In the genomic region with DNA sequence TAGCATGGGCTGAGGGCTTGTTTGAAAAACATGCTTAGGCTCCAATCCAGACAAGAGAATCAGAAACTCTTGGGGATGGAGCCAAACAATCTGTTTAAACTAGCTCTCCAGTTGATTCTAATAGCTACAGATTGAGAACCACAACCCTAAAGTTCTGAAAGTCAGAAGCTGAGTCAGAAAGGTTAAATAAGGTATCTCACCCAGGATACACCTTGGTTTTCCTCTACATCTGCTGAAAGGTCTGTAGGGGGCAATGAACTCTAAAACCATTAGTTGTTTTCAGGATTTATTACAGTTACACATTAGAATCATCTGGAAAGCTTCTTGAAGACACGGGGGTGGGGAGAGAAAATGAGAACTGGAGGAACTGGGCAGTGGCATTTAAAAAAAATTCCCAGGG, we compare ENCODE assay signal across 31 cellular contexts. TPM values are rescaled to one million over a fixed set of nuclear protein-coding genes. Genes with fewer than 3 reads are reported as not detected.
DNase-seq lines count a peak whose midpoint lies in the region; ATAC-seq, FAIRE-seq and TF ChIP-seq lines count a peak whose summit lies in the region.
"Had no signal": no experiment of that assay in that cellular context is flagged by ENCODE, and none has a peak within 500 bp of the region (broad histone marks: within the 10 kb centered on the region; RNA-seq: fewer than 3 reads in every experiment).

No MANE protein-coding gene starts in this region.

- dilution Hi-C loops in mammary epithelial cell (cut with HindIII; ENCODE audit: low sequenced_read_pairs) = loop anchor here (10.0 kb wide), 1 partner anchor 114 kb away; no protein-coding TSS in a partner anchor

- H3K9ac ChIP-seq in mammary epithelial cell (ENCODE audit: insufficient read depth, low read length) = no peak overlapping the region
- H3K9ac ChIP-seq: BLaER1 had no signal

- H3K9me3 ChIP-seq in mammary epithelial cell (replicated peaks; ENCODE audit: insufficient read depth, low read length) = peaks cover 3% of the 10 kb centered on the region
- H3K9me3 ChIP-seq in CD4-positive, alpha-beta T cell (ENCODE audit: control insufficient read depth, low read length) = no peaks in the 10 kb centered on the region
- H3K9me3 ChIP-seq in testis = no peaks in the 10 kb centered on the region
- H3K9me3 ChIP-seq: neutrophil had no signal

- H3K4me3 Mint-ChIP-seq in MCF 10A (ENCODE audit: unreplicated experiment) = no peak overlapping the region
- H3K4me3 Mint-ChIP-seq in CD4-positive, alpha-beta T cell = no peak overlapping the region
- H3K4me3 Mint-ChIP-seq: activated naive CD8-positive, alpha-beta T cell; H9; memory B cell; T-helper 2 cell treated with Interferon-gamma antibody and Interleukin-4, amounts not matched to agents 5 μg/mL and 100 μg/mL, for 36 hours; type B pancreatic cell had no signal

- H2AFZ ChIP-seq in mammary epithelial cell (ENCODE audit: low read depth, low read length) = no peak overlapping the region

- peaks cover 24% of the 10 kb centered on the region for H3K4me1 Mint-ChIP-seq in MCF 10A (ENCODE audit: insufficient read depth, unreplicated experiment)
- peaks cover 33% of the 10 kb centered on the region for H3K4me1 Mint-ChIP-seq in CD4-positive, alpha-beta T cell (ENCODE audit: low read depth)

- peaks cover 22% of the 10 kb centered on the region for H3K36me3 ChIP-seq in mammary epithelial cell (ENCODE audit: insufficient read depth, low read length)
- no peaks in the 10 kb centered on the region for H3K36me3 ChIP-seq in testis (ENCODE audit: low read depth, missing control alignments)

- H3K27ac Mint-ChIP-seq in MCF 10A (ENCODE audit: low read depth, unreplicated experiment) = no peak overlapping the region
- H3K27ac Mint-ChIP-seq in CD4-positive, alpha-beta T cell = no peak overlapping the region
- H3K27ac Mint-ChIP-seq: activated naive CD8-positive, alpha-beta T cell; activated T-helper 2 cell treated with anti-CD3 and anti-CD28 coated beads, Interferon-gamma antibody, Interleukin-2, Interleukin-4, amounts not matched to agents 10 μg/mL and 5 μg/mL and 100 μg/mL, durations not matched to agents 14 hours and 24 hours and 36 hours; H9; memory B cell; progenitor cell of endocrine pancreas; T-helper 2 cell treated with Interferon-gamma antibody and Interleukin-4, amounts not matched to agents 5 μg/mL and 100 μg/mL, for 36 hours; type B pancreatic cell had no signal

- ATAC-seq in foreskin keratinocyte (peak; percentile 51), GM21717 (IDR thresholded peaks at IDR 0.05; ENCODE audit: unreplicated experiment) (no peak), GM19328 (IDR thresholded peaks at IDR 0.05; ENCODE audit: unreplicated experiment) (no peak)
- ATAC-seq in CD4-positive, alpha-beta T cell (ENCODE audit: poor library complexity) = no peak
- ATAC-seq: heart left ventricle had no signal

- H3K4me2 ChIP-seq in mammary epithelial cell (ENCODE audit: insufficient read depth, low read depth, low read length) = no peak overlapping the region
- H3K4me2 ChIP-seq: BLaER1 had no signal

- H3K9me3 Mint-ChIP-seq in MCF 10A (ENCODE audit: unreplicated experiment) = no peaks in the 10 kb centered on the region
- H3K9me3 Mint-ChIP-seq in CD4-positive, alpha-beta T cell = no peaks in the 10 kb centered on the region
- H3K9me3 Mint-ChIP-seq: H9, type B pancreatic cell had no signal

- POLR2A ChIA-PET in MCF 10A (lab: Yijun Ruan, JAX) = interaction anchor here (0.6 to 1.5 kb wide), 6 partner anchors 13 to 1263 kb away, joined by 3 to 6 read pairs (median 3); a partner anchor contains a TSS
- POLR2A ChIA-PET in CD4-positive, alpha-beta T cell (lab: Charles Lee) = no interaction called here

- no peaks in the 10 kb centered on the region for H4K20me1 ChIP-seq in mammary epithelial cell (ENCODE audit: insufficient read depth, low read length)

- DNase-seq in mammary epithelial cell = peak; percentile 66
- no peak for DNase-seq in MCF 10A (ENCODE audit: unreplicated experiment)
- DNase-seq in RCC 7860 (ENCODE audit: low spot score) = peak; percentile 29
- DNase-seq in foreskin keratinocyte = peak; percentile 42 to 56
- DNase-seq in CD4-positive, alpha-beta T cell = no peak
- DNase-seq in testis = no peak
- DNase-seq: ACHN; activated CD4-positive, alpha-beta T cell treated with anti-CD3 and anti-CD28 coated beads, Interleukin-2, amount 50 U/mL, for 1 hour; activated CD8-positive, alpha-beta memory T cell treated with anti-CD3 and anti-CD28 coated beads, Interleukin-2, amount 50 U/mL, for 48 hours; COR-L47; DND-41; dorsolateral prefrontal cortex; H9; heart left ventricle; MG63; NCI-H1436 treated with DMSO at 0.1 percent for 48 hours; NCI-H526; stimulated activated CD8-positive, alpha-beta memory T cell treated with anti-CD3 and anti-CD28 coated beads, Interleukin-4, amount 100 ng/mL, for 48 hours; WERI-Rb-1 had no signal

- BruUV-seq in mammary epithelial cell (replicated peaks; lab: Mats Ljungman, UMichigan) = no TSS peak
- no TSS peak for BruUV-seq in MCF 10A (replicated peaks; lab: Mats Ljungman, UMichigan)

- peak; percentile 77 for FAIRE-seq in RCC 7860 (lab: Jason Lieb, UNC)
- FAIRE-seq: endothelial cell of umbilical vein had no signal

- H3K36me3 Mint-ChIP-seq in MCF 10A (ENCODE audit: insufficient read depth, unreplicated experiment) = peaks cover 52% of the 10 kb centered on the region
- H3K36me3 Mint-ChIP-seq in CD4-positive, alpha-beta T cell (ENCODE audit: low read depth) = peaks cover 63% of the 10 kb centered on the region

- CTCF ChIA-PET in mammary epithelial cell (lab: Charles Lee; ENCODE audit: low non-redundant PET) = no interaction called here
- CTCF ChIA-PET in MCF 10A (lab: Yijun Ruan, JAX) = interaction anchor here (0.5 to 1.1 kb wide), 5 partner anchors 135 to 162 kb away, joined by 3 to 7 read pairs (median 4); no protein-coding TSS in a partner anchor
- CTCF ChIA-PET in CD4-positive, alpha-beta T cell (lab: Charles Lee) = interaction anchor here (1.2 to 1.4 kb wide), 3 partner anchors 11 to 158 kb away, joined by 3 to 5 read pairs (median 3); no protein-coding TSS in a partner anchor

- H3K4me1 ChIP-seq in mammary epithelial cell (ENCODE audit: insufficient read depth, low read length) = peaks cover 51% of the 10 kb centered on the region
- H3K4me1 ChIP-seq in foreskin keratinocyte = peaks cover 33% of the 10 kb centered on the region
- peaks cover 16% of the 10 kb centered on the region for H3K4me1 ChIP-seq in testis

- WGBS in mammary epithelial cell (ENCODE audit: low coverage, missing lambda C conversion rate) = 31% methylated on average over 1 of the region's 1 CpG
- WGBS in testis, 2 donors = 81 to 92% methylated on average over 1 of the region's 1 CpG

- H3K79me2 ChIP-seq in mammary epithelial cell (ENCODE audit: insufficient read depth, low read length) = peaks cover 54% of the 10 kb centered on the region

- no peaks in the 10 kb centered on the region for H3K27me3 Mint-ChIP-seq in MCF 10A (ENCODE audit: insufficient read depth, unreplicated experiment)
- H3K27me3 Mint-ChIP-seq in CD4-positive, alpha-beta T cell = no peaks in the 10 kb centered on the region
- H3K27me3 Mint-ChIP-seq: activated naive CD8-positive, alpha-beta T cell; memory B cell; progenitor cell of endocrine pancreas; type B pancreatic cell had no signal

- H3K4me3 ChIP-seq in mammary epithelial cell (replicated peaks in 1 of 3; ENCODE audit: insufficient read depth in 1 of 3, low read depth in 2 of 3, low read length in 3 of 3) (no peak overlapping the region), testis (no peak overlapping the region)
- H3K4me3 ChIP-seq: BLaER1, dorsolateral prefrontal cortex, heart left ventricle, MG63 had no signal

- in situ Hi-C loops in mammary epithelial cell (cut with MboI; ENCODE audit: low sequenced_read_pairs in 2 of 2) = no loop called here

- H3K27ac ChIP-seq in mammary epithelial cell (ENCODE audit: insufficient read depth, low read depth, low read length) = peak overlapping the region; percentile 91
- peak overlapping the region; percentile 76 for H3K27ac ChIP-seq in foreskin keratinocyte
- H3K27ac ChIP-seq in CD4-positive, alpha-beta T cell (ENCODE audit: low read depth, low read length) = no peak overlapping the region
- H3K27ac ChIP-seq in testis = no peak overlapping the region
- H3K27ac ChIP-seq: BLaER1, heart left ventricle, HL-60, neutrophil, WERI-Rb-1 had no signal

- no peak for TF ChIP-seq CTCF in mammary epithelial cell (conservative IDR thresholded peaks at IDR 0.05 in 1 of 2, IDR thresholded peaks at IDR 0.05 in 1 of 2; ENCODE audit: extremely low read depth in 1 of 2, insufficient read depth in 1 of 2, low read depth in 1 of 2, low read length in 2 of 2)
- TF ChIP-seq CTCF in MCF 10A (IDR thresholded peaks at IDR 0.05; ENCODE audit: unreplicated experiment) = no peak
- peak; percentile 39 for TF ChIP-seq CTCF in foreskin keratinocyte (conservative IDR thresholded peaks at IDR 0.05)
- TF ChIP-seq CTCF in CD4-positive, alpha-beta T cell (IDR thresholded peaks at IDR 0.05) = no peak
- TF ChIP-seq CTCF in testis (IDR thresholded peaks at IDR 0.05) = no peak

- intact Hi-C loops in mammary epithelial cell (cut with micrococcal nuclease) = no loop called here
- intact Hi-C loops in MCF 10A (cut with micrococcal nuclease) = loop anchor here (10.0 kb wide), 1 partner anchor 574 kb away; a partner anchor contains a TSS
- intact Hi-C loops in CD4-positive, alpha-beta T cell (cut with DNase I, micrococcal nuclease) = loop anchor here (10.0 kb wide), 6 partner anchors 294 to 1196 kb away; a partner anchor contains a TSS
- intact Hi-C loops in testis (cut with DNase I; ENCODE audit: low total_unique reads) = no loop called here

- H3K27me3 ChIP-seq in mammary epithelial cell (ENCODE audit: insufficient read depth, low read length) (no peaks in the 10 kb centered on the region), foreskin keratinocyte (no peaks in the 10 kb centered on the region), testis (no peaks in the 10 kb centered on the region)
- no peaks in the 10 kb centered on the region for H3K27me3 ChIP-seq in CD4-positive, alpha-beta T cell (ENCODE audit: control insufficient read depth, insufficient read depth, low read length)
- H3K27me3 ChIP-seq: BLaER1, dorsolateral prefrontal cortex, heart left ventricle, MG63, neutrophil had no signal

- TF ChIP-seq POLR2A in testis (IDR thresholded peaks at IDR 0.05) = no peak

RNA-seq across cellular contexts. Expression of a gene that starts 5.7 kb away (rescaled TPM):
- total RNA-seq in mammary epithelial cell (10 to 100 TPM; 26.4 to 47.2 TPM), MCF 10A (2022) (26.4 and 31.9 TPM in 2 replicates), foreskin keratinocyte (34.7 and 34.8 TPM in 2 replicates), testis (10 to 100 TPM; 47.8 to 62.0 TPM)
- polyA plus RNA-seq in mammary epithelial cell (22.3 TPM), foreskin keratinocyte (20.3 and 24.5 TPM in 2 replicates), testis (ENCODE audit: insufficient read depth, low read depth, low replicate concordance) (35.5 TPM)
- 43.1 TPM for polyA minus RNA-seq in mammary epithelial cell
- total RNA-seq in CD4-positive, alpha-beta T cell = 10 to 100 TPM; 10.9 to 12.3 TPM

RNA-seq across cellular contexts. Expression of a gene that starts 5.8 kb away (rescaled TPM):
- total RNA-seq in mammary epithelial cell (10 to 100 TPM; 38.2 to 66.6 TPM), MCF 10A (2022) (84.9 and 106 TPM in 2 replicates), foreskin keratinocyte (141 and 155 TPM in 2 replicates), testis (10 to 100 TPM; 62.7 to 81.9 TPM)
- polyA plus RNA-seq in mammary epithelial cell (59.2 TPM), foreskin keratinocyte (100.0 and 127 TPM in 2 replicates), testis (ENCODE audit: insufficient read depth, low read depth, low replicate concordance) (59.6 TPM)
- polyA minus RNA-seq in mammary epithelial cell = 3.1 TPM
- total RNA-seq in CD4-positive, alpha-beta T cell = 100 to 1,000 TPM; 190 to 200 TPM

Comparison
In these comparisons a context has a peak if more than half of its experiments do, and no peak if none do; other contexts are left out.
1. DNase-seq: peak in mammary epithelial cell (single experiment), RCC 7860 (single experiment) and foreskin keratinocyte (2 of 2); none in MCF 10A (single experiment), CD4-positive, alpha-beta T cell (0 of 10) and testis (single experiment).
2. intact Hi-C loops: an anchor here in MCF 10A (10.0 kb wide) and CD4-positive, alpha-beta T cell (10.0 kb wide); none called in mammary epithelial cell and testis.
3. H3K27ac ChIP-seq: peak in mammary epithelial cell (single experiment) and foreskin keratinocyte (single experiment); none in CD4-positive, alpha-beta T cell (single experiment) and testis (0 of 2).